In the genomic region with DNA sequence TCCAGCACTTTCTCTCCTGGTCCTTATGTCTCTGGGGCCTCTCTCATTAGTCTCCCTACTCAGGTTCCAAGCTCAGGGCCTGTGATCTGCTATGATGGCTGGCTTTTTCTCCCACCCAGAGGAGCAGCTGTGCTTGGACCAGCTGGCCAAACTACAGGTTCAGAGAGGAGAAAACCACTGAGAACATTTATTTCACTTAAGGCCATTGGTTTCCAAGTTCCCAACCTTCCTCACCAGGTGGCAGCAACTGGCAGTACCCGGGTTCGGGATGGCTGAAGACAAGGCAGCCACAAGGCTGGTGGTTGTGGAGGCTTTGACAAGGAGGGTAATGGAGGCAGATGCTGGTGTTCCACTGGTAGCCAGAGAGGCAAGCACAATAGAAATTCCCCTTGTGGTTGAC, we compare ENCODE assay signal across 9 cellular contexts. TPM values are rescaled to one million over a fixed set of nuclear protein-coding genes. Genes with fewer than 3 reads are reported as not detected.
DNase-seq lines count a peak whose midpoint lies in the region; ATAC-seq and TF ChIP-seq lines count a peak whose summit lies in the region.
"Had no signal": no experiment of that assay in that cellular context is flagged by ENCODE, and none has a peak within 500 bp of the region (broad histone marks: within the 10 kb centered on the region; RNA-seq: fewer than 3 reads in every experiment).

No MANE protein-coding gene starts in this region.

- no peaks in the 10 kb centered on the region for H4K20me1 ChIP-seq in PC-3 (ENCODE audit: low read length)

- DNase-seq in AG20443 (ENCODE audit: low spot score) (peak; percentile 26), H4 (ENCODE audit: low spot score) (peak; percentile 26), PC-3 (peak; percentile 46), fibroblast of the aortic adventitia (ENCODE audit: low read depth) (no peak), cortex of kidney (lab: John Stamatoyannopoulos, UW) (no peak)
- no peak for DNase-seq in activated T-cell treated with anti-CD3 and anti-CD28 coated beads, Interleukin-2, amount 50 U/mL, for 1 hour
- no peak for DNase-seq in activated naive CD4-positive, alpha-beta T cell treated with anti-CD3 and anti-CD28 coated beads, Interleukin-2, amount 50 U/mL, for 16 hours
- DNase-seq: upper lobe of right lung had no signal

- H3K27me3 ChIP-seq in PC-3 (ENCODE audit: low read length): no peaks in the 10 kb centered on the region
- H3K27me3 ChIP-seq: upper lobe of right lung had no signal

- H3K79me2 ChIP-seq in PC-3 (ENCODE audit: low read length): no peaks in the 10 kb centered on the region

- CTCF ChIA-PET in PC-3 (lab: Charles Lee): no interaction called here

- ATAC-seq in PC-3: peak; percentile 23; the same call in 1 of the 2 replicates
- no peak for ATAC-seq in HG03175 (IDR thresholded peaks at IDR 0.05; ENCODE audit: unreplicated experiment)
- ATAC-seq: upper lobe of right lung had no signal

- H3K27ac ChIP-seq in PC-3 (ENCODE audit: low read length): no peak overlapping the region
- H3K27ac ChIP-seq: upper lobe of right lung had no signal

- no peaks in the 10 kb centered on the region for H3K9me3 ChIP-seq in PC-3 (ENCODE audit: low read length)
- H3K9me3 ChIP-seq: upper lobe of right lung had no signal

- intact Hi-C loops in PC-3 (cut with micrococcal nuclease): no loop called here

- H3K9me2 ChIP-seq in PC-3 (replicated peaks; ENCODE audit: low read length): no peaks in the 10 kb centered on the region

- no peak overlapping the region for H3K9ac ChIP-seq in PC-3 (ENCODE audit: low read length)

- H3K4me3 ChIP-seq in PC-3 (ENCODE audit: low read length) (no peak overlapping the region), fibroblast of the aortic adventitia (ENCODE audit: low read depth, low read length) (no peak overlapping the region)
- H3K4me3 ChIP-seq: upper lobe of right lung had no signal

- H3F3A ChIP-seq in PC-3 (ENCODE audit: low read length, unreplicated experiment): no peaks in the 10 kb centered on the region

- H3K4me2 ChIP-seq in PC-3 (ENCODE audit: low read length): no peak overlapping the region

- POLR2A ChIA-PET in PC-3 (lab: Charles Lee; ENCODE audit: unreplicated experiment): no interaction called here

- no TSS peak for BruUV-seq in PC-3 (replicated peaks; lab: Mats Ljungman, UMichigan)

- TF ChIP-seq CTCF in PC-3 (conservative IDR thresholded peaks at IDR 0.05; ENCODE audit: low read depth, low read length): peak; percentile 52
- TF ChIP-seq CTCF in fibroblast of the aortic adventitia (IDR thresholded peaks at IDR 0.05; ENCODE audit: insufficient read depth, low read length): peak; percentile 10

- H3K36me3 ChIP-seq in PC-3 (ENCODE audit: low read depth, low read length): no peaks in the 10 kb centered on the region
- H3K36me3 ChIP-seq: upper lobe of right lung had no signal

- H2AFZ ChIP-seq in PC-3 (ENCODE audit: low read length): no peak overlapping the region

- no peaks in the 10 kb centered on the region for H3K4me1 ChIP-seq in PC-3 (ENCODE audit: insufficient read depth, low read length)
- H3K4me1 ChIP-seq: upper lobe of right lung had no signal

RNA-seq across cellular contexts. Expression of gene SELENOI, which starts 29.9 kb away (rescaled TPM):
- 10.9 and 18.8 TPM in 2 replicates for total RNA-seq in H4 (2014; rRNA removed; shearing (Covaris generic))
- total RNA-seq in PC-3 (2014; rRNA removed) (22.0 and 22.3 TPM in 2 replicates), fibroblast of the aortic adventitia (ENCODE audit: low replicate concordance) (13.1 and 14.6 TPM in 2 replicates)

RNA-seq across cellular contexts. Expression of gene ADGRF3, which starts 30.5 kb away (rescaled TPM):
- total RNA-seq in H4 (2014; rRNA removed; shearing (Covaris generic)): 0.02 TPM in 1 of 2 replicates, not detected in the other
- total RNA-seq in PC-3 (2014; rRNA removed) (not detected in 2 replicates), fibroblast of the aortic adventitia (ENCODE audit: low replicate concordance) (0.09 TPM in 1 of 2 replicates, not detected in the other)

Comparison
In these comparisons a context has a peak if more than half of its experiments do, and no peak if none do; other contexts are left out.
1. DNase-seq: peak in AG20443 (single experiment), H4 (single experiment) and PC-3 (single experiment); none in fibroblast of the aortic adventitia (single experiment), activated T-cell treated with anti-CD3 and anti-CD28 coated beads, Interleukin-2, amount 50 U/mL, for 1 hour (single experiment), activated naive CD4-positive, alpha-beta T cell treated with anti-CD3 and anti-CD28 coated beads, Interleukin-2, amount 50 U/mL, for 16 hours (single experiment) and cortex of kidney (single experiment).